Comparison of ENCODE assay signal across 11 cellular contexts in the genomic region with DNA sequence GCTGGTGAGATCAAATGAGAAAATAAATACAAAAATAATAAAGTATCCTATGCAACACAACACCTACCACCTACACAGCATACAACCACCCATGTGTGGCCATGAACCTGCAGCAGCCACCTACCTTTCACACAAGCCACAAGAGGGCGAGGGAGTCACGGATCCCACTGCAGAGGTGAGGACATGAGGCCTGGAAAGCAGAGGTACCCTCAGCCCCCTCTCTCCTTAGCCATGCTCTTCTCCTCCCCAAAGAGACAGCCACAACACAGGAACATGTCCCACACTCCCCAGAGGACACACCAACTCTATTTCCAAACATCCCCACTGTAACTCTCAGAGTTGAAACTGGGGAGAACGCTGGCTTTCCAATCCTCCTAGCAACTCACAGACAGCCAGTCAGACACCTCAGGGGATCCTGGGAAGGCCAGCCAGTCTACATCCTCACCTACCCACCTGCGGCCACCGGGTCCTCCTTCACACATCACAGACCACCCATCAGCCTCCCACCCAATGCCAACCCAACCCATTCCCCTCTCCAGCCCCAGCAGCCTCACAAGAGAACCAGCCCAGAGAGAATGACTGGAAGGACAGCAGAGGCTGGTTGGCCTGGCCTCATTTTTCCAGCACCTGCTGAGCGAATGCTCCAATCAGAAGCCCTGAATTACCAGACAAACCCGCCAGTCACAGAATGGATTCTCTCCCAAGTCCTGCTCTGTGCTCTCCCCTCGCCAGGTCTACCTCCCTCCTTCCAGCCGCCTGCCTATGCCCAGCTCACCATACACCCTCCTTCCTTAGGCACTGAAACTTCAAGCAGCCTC.
A peak's percentile ranks its signal among the peaks of the same experiment; 100 is the strongest.
DNase-seq lines count a peak whose midpoint lies in the region; ATAC-seq and TF ChIP-seq lines count a peak whose summit lies in the region.
"Had no signal": no experiment of that assay in that cellular context is flagged by ENCODE, and none has a peak within 500 bp of the region (broad histone marks: within the 10 kb centered on the region; RNA-seq: fewer than 3 reads in every experiment).

No MANE protein-coding gene starts in this region.

- ATAC-seq in SK-N-SH treated with all-trans-retinoic acid at 6 μM for 48 hours, result peak; percentile 54; the same call in 2 of the 3 replicates
- no peak for ATAC-seq in GM21529 (IDR thresholded peaks at IDR 0.05; ENCODE audit: unreplicated experiment)

- H3K27ac ChIP-seq in caudate nucleus (ENCODE audit: low read depth, low read length), result no peak overlapping the region

- CTCF ChIA-PET in AG04449 (lab: Yijun Ruan, JAX), result interaction anchor here (1.2 kb wide), 1 partner anchor 27 kb away, joined by 5 read pairs; no protein-coding TSS in a partner anchor

- no peak overlapping the region for H3K4me3 ChIP-seq in AG04449 (ENCODE audit: low read depth, low read length)
- H3K4me3 ChIP-seq: right lobe of liver had no signal

- in situ Hi-C loops in GM13977 (cut with MboI; ENCODE audit: low pct_unique_long_range_greater_than_20kb, low sequenced_read_pairs, unreplicated experiment) (no loop called here), ACHN (cut with HindIII; ENCODE audit: low pct_ligation_motif_present, low pct_unique_long_range_greater_than_20kb, low sequenced_read_pairs) (no loop called here)

- TF ChIP-seq CTCF in AG04449 (IDR thresholded peaks at IDR 0.05; ENCODE audit: insufficient read depth, low read length, missing control alignments), result peak; percentile 15
- TF ChIP-seq CTCF in GM13977 (IDR thresholded peaks at IDR 0.05; ENCODE audit: extremely low read depth, insufficient read depth, missing control alignments), result peak; percentile 41

- DNase-seq in AG04449 (ENCODE audit: low read depth, low spot score), result no peak
- no peak for DNase-seq in GM13977 (ENCODE audit: low spot score)
- peak; percentile 70 for DNase-seq in iPS-NIHi11 (ENCODE audit: low spot score)
- no peak for DNase-seq in caudate nucleus (lab: John Stamatoyannopoulos, UW)
- DNase-seq in ACHN, result no peak
- no peak for DNase-seq in activated gamma-delta T cell (lab: John Stamatoyannopoulos, UW)
- DNase-seq: activated naive CD4-positive, alpha-beta T cell treated with anti-CD3 and anti-CD28 coated beads, Interleukin-2, amount 50 U/mL, for 16 hours; left colon; right lobe of liver had no signal

- POLR2A ChIA-PET in AG04449 (lab: Yijun Ruan, JAX), result no interaction called here

TF ChIP-seq in SK-N-SH treated with all-trans-retinoic acid at 6 μM for 48 hours, 23 proteins besides CTCF, POLR2A, EP300 and RAD21:
- TF ChIP-seq, protein P1, sequence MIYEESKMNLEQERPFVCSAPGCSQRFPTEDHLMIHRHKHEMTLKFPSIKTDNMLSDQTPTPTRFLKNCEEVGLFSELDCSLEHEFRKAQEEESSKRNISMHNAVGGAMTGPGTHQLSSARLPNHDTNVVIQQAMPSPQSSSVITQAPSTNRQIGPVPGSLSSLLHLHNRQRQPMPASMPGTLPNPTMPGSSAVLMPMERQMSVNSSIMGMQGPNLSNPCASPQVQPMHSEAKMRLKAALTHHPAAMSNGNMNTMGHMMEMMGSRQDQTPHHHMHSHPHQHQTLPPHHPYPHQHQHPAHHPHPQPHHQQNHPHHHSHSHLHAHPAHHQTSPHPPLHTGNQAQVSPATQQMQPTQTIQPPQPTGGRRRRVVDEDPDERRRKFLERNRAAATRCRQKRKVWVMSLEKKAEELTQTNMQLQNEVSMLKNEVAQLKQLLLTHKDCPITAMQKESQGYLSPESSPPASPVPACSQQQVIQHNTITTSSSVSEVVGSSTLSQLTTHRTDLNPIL (CRISPR knock-in tag; IDR thresholded peaks at IDR 0.05; ENCODE audit: low read depth), result no peak
- TF ChIP-seq GLIS3 (CRISPR knock-in tag; IDR thresholded peaks at IDR 0.05) (no peak), ZNF565 (CRISPR knock-in tag; conservative IDR thresholded peaks at IDR 0.05; ENCODE audit: low read depth) (no peak), CSDC2 (CRISPR knock-in tag; IDR thresholded peaks at IDR 0.05) (no peak)
